Comparison of ENCODE assay signal across 23 cellular contexts in the genomic region with DNA sequence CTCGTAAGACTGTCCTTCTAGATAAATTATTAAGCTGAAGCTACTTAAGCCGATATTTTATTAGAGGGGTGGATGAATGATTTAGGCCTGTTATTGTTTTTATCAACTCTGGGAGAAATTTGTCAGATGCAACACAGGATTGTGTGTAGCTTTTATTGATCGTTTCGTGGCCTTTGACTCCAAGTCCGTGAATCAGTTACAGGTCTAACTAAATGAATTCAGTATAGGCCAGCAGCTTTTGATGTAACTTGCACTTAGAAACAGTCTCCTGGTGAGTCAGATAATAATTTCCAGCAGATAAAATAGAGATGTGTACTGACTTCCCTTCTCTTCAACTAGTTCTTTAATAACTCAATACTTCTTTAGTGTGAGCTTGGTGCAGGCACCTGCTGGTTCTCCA.
DNase-seq lines count a peak whose midpoint lies in the region; ATAC-seq, FAIRE-seq and TF ChIP-seq lines count a peak whose summit lies in the region.
"Had no signal": no experiment of that assay in that cellular context is flagged by ENCODE, and none has a peak within 500 bp of the region (broad histone marks: within the 10 kb centered on the region; RNA-seq: fewer than 3 reads in every experiment).

No MANE protein-coding gene starts in this region.

- 2% methylated on average over 5 of the region's 5 CpGs for WGBS in HepG2 (ENCODE audit: low lambda C conversion rate)
- WGBS in aorta, 2 donors = 89 to 95% methylated on average over 5 of the region's 5 CpGs
- WGBS in sigmoid colon, 2 donors = 51 to 62% methylated on average over 5 of the region's 5 CpGs

- H3K36me3 ChIP-seq in HepG2 (replicated peaks in 1 of 2; ENCODE audit: control insufficient read depth in 1 of 2, insufficient read depth in 2 of 2, low read length in 2 of 2) = no peaks in the 10 kb centered on the region
- H3K36me3 ChIP-seq in aorta (ENCODE audit: control insufficient read depth in 1 of 2, insufficient read depth in 2 of 2, low read length in 1 of 2) = no peaks in the 10 kb centered on the region
- H3K36me3 ChIP-seq in sigmoid colon = no peaks in the 10 kb centered on the region
- H3K36me3 ChIP-seq: BE2C, HAP-1 had no signal

- H3K9ac ChIP-seq in HepG2 (ENCODE audit: insufficient read depth, low read depth, low read length) = no peak overlapping the region
- H3K9ac ChIP-seq: GM23248 had no signal

- no peaks in the 10 kb centered on the region for H3K36me3 Mint-ChIP-seq in nephron (ENCODE audit: low read depth)
- H3K36me3 Mint-ChIP-seq: CD4-positive, CD25-positive, alpha-beta regulatory T cell; CD8-positive, alpha-beta memory T cell; IgD-negative memory B cell had no signal

- TF ChIP-seq RAD21 in HepG2 (CRISPR knock-in tag; IDR thresholded peaks at IDR 0.05) = no peak

- H3K9me3 Mint-ChIP-seq in nephron = no peaks in the 10 kb centered on the region

- H3K4me2 ChIP-seq in HepG2 (ENCODE audit: low read depth, low read length) = no peak overlapping the region

- TF ChIP-seq EP300 in HepG2 (IDR thresholded peaks at IDR 0.05; ENCODE audit: low read depth in 2 of 2, low read length in 2 of 2) = no peak
- TF ChIP-seq EP300 in HepG2 (CRISPR knock-in tag; IDR thresholded peaks at IDR 0.05; ENCODE audit: borderline replicate concordance) = no peak
- TF ChIP-seq EP300 in sigmoid colon (IDR thresholded peaks at IDR 0.05) = no peak

- POLR2A ChIA-PET in HepG2 (lab: Yijun Ruan, JAX) = no interaction called here

- no peaks in the 10 kb centered on the region for H3K27me3 ChIP-seq in HepG2 (ENCODE audit: control insufficient read depth in 1 of 2, insufficient read depth in 2 of 2, low read length in 2 of 2)
- no peaks in the 10 kb centered on the region for H3K27me3 ChIP-seq in aorta (ENCODE audit: control insufficient read depth in 1 of 2, insufficient read depth in 2 of 2, low read length in 1 of 2)
- H3K27me3 ChIP-seq in sigmoid colon = no peaks in the 10 kb centered on the region
- H3K27me3 ChIP-seq: BE2C had no signal

- in situ Hi-C loops in HepG2 (cut with HindIII; ENCODE audit: extremely low pct_ligation_motif_present, low pct_unique_long_range_greater_than_20kb) = no loop called here

- no TSS peak for BruUV-seq in HepG2 (replicated peaks; lab: Mats Ljungman, UMichigan)

- H2AFZ ChIP-seq in HepG2 (ENCODE audit: low read length) = no peak overlapping the region
- H2AFZ ChIP-seq: GM23248 had no signal

- H3K27ac ChIP-seq in HepG2 (ENCODE audit: extremely low read length, insufficient read depth, low read length) (no peak overlapping the region), aorta (ENCODE audit: low read depth in 1 of 2, low read length in 2 of 2) (no peak overlapping the region), sigmoid colon (peak overlapping the region in 2 of 4 donors; percentile 30 to 44)
- H3K27ac ChIP-seq: GM23248 had no signal

- no peak overlapping the region for H3K4me3 Mint-ChIP-seq in nephron
- H3K4me3 Mint-ChIP-seq: CD4-positive, CD25-positive, alpha-beta regulatory T cell; CD8-positive, alpha-beta memory T cell; IgD-negative memory B cell had no signal

- no peaks in the 10 kb centered on the region for H3K4me1 ChIP-seq in HepG2 (ENCODE audit: insufficient read depth, low read length)
- no peaks in the 10 kb centered on the region for H3K4me1 ChIP-seq in aorta (ENCODE audit: control insufficient read depth in 1 of 2, insufficient read depth in 2 of 2, low read length in 2 of 2)
- H3K4me1 ChIP-seq in sigmoid colon = peaks cover 0 to 25% (median 0%) of the 10 kb centered on the region in 4 donors
- H3K4me1 ChIP-seq: BE2C, HAP-1 had no signal

- CTCF ChIA-PET in HepG2 (lab: Yijun Ruan, JAX; ENCODE audit: low intra/inter-chr PET ratio, low total read pairs) = no interaction called here

- H4K20me1 ChIP-seq in HepG2 (ENCODE audit: insufficient read depth, low read length) = no peaks in the 10 kb centered on the region

- TF ChIP-seq CTCF in epithelial cell of proximal tubule (conservative IDR thresholded peaks at IDR 0.05; ENCODE audit: low read depth, low read length) = no peak
- no peak for TF ChIP-seq CTCF in HepG2 (CRISPR knock-in tag; IDR thresholded peaks at IDR 0.05)
- no peak for TF ChIP-seq CTCF in nephron (IDR thresholded peaks at IDR 0.05; ENCODE audit: unreplicated experiment in 3 of 3)
- TF ChIP-seq CTCF in sigmoid colon (IDR thresholded peaks at IDR 0.05) = no peak

- no peaks in the 10 kb centered on the region for H3K27me3 Mint-ChIP-seq in nephron (ENCODE audit: low read depth)
- H3K27me3 Mint-ChIP-seq: CD4-positive, CD25-positive, alpha-beta regulatory T cell; CD8-positive, alpha-beta memory T cell; IgD-negative memory B cell had no signal

- H3K27ac Mint-ChIP-seq in nephron = peak overlapping the region; percentile 73 to 77 (median 76)
- H3K27ac Mint-ChIP-seq: CD4-positive, CD25-positive, alpha-beta regulatory T cell; CD8-positive, alpha-beta memory T cell; IgD-negative memory B cell had no signal

- no peaks in the 10 kb centered on the region for H3K9me3 ChIP-seq in HepG2 (ENCODE audit: low read length)
- no peaks in the 10 kb centered on the region for H3K9me3 ChIP-seq in aorta (ENCODE audit: control insufficient read depth, low read length)
- no peaks in the 10 kb centered on the region for H3K9me3 ChIP-seq in sigmoid colon
- H3K9me3 ChIP-seq: BE2C, HAP-1 had no signal

- TF ChIP-seq POLR2A in HepG2 (IDR thresholded peaks at IDR 0.05; ENCODE audit: insufficient read depth in 1 of 2, low read depth in 2 of 2, low read length in 2 of 2) (no peak), sigmoid colon (IDR thresholded peaks at IDR 0.05) (no peak)

- no peak overlapping the region for H3K4me3 ChIP-seq in epithelial cell of proximal tubule (ENCODE audit: low read depth, low read length)
- H3K4me3 ChIP-seq in HepG2 (replicated peaks in 1 of 3; ENCODE audit: insufficient read depth in 1 of 3, low read depth in 2 of 3, low read length in 3 of 3) = no peak overlapping the region
- H3K4me3 ChIP-seq in aorta (ENCODE audit: low read length in 2 of 2) = no peak overlapping the region
- H3K4me3 ChIP-seq in sigmoid colon = no peak overlapping the region
- H3K4me3 ChIP-seq: GM23248, HAP-1 had no signal

- H3K4me1 Mint-ChIP-seq in nephron = peaks cover 6% of the 10 kb centered on the region
- H3K4me1 Mint-ChIP-seq: CD8-positive, alpha-beta memory T cell; IgD-negative memory B cell had no signal

- no peaks in the 10 kb centered on the region for H3K79me2 ChIP-seq in HepG2 (ENCODE audit: insufficient read depth, low read length)

- peak; percentile 27 for DNase-seq in epithelial cell of proximal tubule (ENCODE audit: low read depth)
- no peak for DNase-seq in HepG2 (ENCODE audit: low spot score)
- DNase-seq in aorta = no peak
- no peak for DNase-seq in sigmoid colon
- no peak for DNase-seq in mesenteric fat pad (ENCODE audit: low spot score)
- DNase-seq in activated CD4-positive, alpha-beta T cell treated with anti-CD3 and anti-CD28 coated beads for 4 hours = no peak
- DNase-seq: ACHN; BE2C; C1 segment of cervical spinal cord; CD4-positive, CD25-positive, alpha-beta regulatory T cell; CD8-positive, alpha-beta memory T cell; COR-L47; DMS 273 treated with DMSO at 0.1 percent for 48 hours; DMS53; DND-41; GM23248 had no signal

- intact Hi-C loops in HepG2 (cut with micrococcal nuclease; ENCODE audit: unreplicated experiment) = no loop called here
- intact Hi-C loops in aorta (cut with DNase I) = no loop called here
- intact Hi-C loops in sigmoid colon (cut with DNase I) = no loop called here

- ATAC-seq in HepG2 (peak; percentile 53; the same call in 2 of the 3 replicates), aorta (ENCODE audit: low FRiP score) (no peak)

- FAIRE-seq in HepG2 (lab: Jason Lieb, UNC) = no peak
- FAIRE-seq: A204.1, G401.6, GM12891, GM19239 had no signal

TF ChIP-seq in HepG2, 621 proteins besides CTCF, POLR2A, EP300 and RAD21 (continues in another document):
- TF ChIP-seq, protein P1, sequence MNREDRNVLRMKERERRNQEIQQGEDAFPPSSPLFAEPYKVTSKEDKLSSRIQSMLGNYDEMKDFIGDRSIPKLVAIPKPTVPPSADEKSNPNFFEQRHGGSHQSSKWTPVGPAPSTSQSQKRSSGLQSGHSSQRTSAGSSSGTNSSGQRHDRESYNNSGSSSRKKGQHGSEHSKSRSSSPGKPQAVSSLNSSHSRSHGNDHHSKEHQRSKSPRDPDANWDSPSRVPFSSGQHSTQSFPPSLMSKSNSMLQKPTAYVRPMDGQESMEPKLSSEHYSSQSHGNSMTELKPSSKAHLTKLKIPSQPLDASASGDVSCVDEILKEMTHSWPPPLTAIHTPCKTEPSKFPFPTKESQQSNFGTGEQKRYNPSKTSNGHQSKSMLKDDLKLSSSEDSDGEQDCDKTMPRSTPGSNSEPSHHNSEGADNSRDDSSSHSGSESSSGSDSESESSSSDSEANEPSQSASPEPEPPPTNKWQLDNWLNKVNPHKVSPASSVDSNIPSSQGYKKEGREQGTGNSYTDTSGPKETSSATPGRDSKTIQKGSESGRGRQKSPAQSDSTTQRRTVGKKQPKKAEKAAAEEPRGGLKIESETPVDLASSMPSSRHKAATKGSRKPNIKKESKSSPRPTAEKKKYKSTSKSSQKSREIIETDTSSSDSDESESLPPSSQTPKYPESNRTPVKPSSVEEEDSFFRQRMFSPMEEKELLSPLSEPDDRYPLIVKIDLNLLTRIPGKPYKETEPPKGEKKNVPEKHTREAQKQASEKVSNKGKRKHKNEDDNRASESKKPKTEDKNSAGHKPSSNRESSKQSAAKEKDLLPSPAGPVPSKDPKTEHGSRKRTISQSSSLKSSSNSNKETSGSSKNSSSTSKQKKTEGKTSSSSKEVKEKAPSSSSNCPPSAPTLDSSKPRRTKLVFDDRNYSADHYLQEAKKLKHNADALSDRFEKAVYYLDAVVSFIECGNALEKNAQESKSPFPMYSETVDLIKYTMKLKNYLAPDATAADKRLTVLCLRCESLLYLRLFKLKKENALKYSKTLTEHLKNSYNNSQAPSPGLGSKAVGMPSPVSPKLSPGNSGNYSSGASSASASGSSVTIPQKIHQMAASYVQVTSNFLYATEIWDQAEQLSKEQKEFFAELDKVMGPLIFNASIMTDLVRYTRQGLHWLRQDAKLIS (CRISPR knock-in tag; IDR thresholded peaks at IDR 0.05) = no peak
- TF ChIP-seq REXO4 (CRISPR knock-in tag; IDR thresholded peaks at IDR 0.05; ENCODE audit: borderline replicate concordance) (no peak), ISL2 (CRISPR knock-in tag; IDR thresholded peaks at IDR 0.05) (no peak), NFRKB (IDR thresholded peaks at IDR 0.05) (no peak)
- TF ChIP-seq, protein P2, sequence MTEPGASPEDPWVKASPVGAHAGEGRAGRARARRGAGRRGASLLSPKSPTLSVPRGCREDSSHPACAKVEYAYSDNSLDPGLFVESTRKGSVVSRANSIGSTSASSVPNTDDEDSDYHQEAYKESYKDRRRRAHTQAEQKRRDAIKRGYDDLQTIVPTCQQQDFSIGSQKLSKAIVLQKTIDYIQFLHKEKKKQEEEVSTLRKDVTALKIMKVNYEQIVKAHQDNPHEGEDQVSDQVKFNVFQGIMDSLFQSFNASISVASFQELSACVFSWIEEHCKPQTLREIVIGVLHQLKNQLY (CRISPR knock-in tag; IDR thresholded peaks at IDR 0.05) = no peak
- TF ChIP-seq, protein P3, sequence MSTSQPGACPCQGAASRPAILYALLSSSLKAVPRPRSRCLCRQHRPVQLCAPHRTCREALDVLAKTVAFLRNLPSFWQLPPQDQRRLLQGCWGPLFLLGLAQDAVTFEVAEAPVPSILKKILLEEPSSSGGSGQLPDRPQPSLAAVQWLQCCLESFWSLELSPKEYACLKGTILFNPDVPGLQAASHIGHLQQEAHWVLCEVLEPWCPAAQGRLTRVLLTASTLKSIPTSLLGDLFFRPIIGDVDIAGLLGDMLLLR (CRISPR knock-in tag; IDR thresholded peaks at IDR 0.05) = no peak
